In genomic region chr17:38868095-38868967, GRCh38 we compare ENCODE assay signal across 8 cellular contexts. TPM values are rescaled to one million over a fixed set of nuclear protein-coding genes. Genes with fewer than 3 reads are reported as not detected.
DNase-seq lines count a peak whose midpoint lies in the region; ATAC-seq and TF ChIP-seq lines count a peak whose summit lies in the region.

No MANE protein-coding gene starts in this region.

- H3K4me1 Mint-ChIP-seq in WTC11: peaks cover 26% of the 10 kb centered on the region

- POLR2A ChIA-PET in WTC11 (lab: Charles Lee): interaction anchor here (1.1 to 3.3 kb wide), 10 partner anchors 9 to 309 kb away, joined by 3 to 16 read pairs (median 6); partner anchors contain the start of genes FBXO47 and RPL23

- no peaks in the 10 kb centered on the region for H3K9me3 Mint-ChIP-seq in WTC11

- H3K27ac Mint-ChIP-seq in WTC11: peak overlapping the region; percentile 88

- no peaks in the 10 kb centered on the region for H3K9me3 ChIP-seq in gastroesophageal sphincter
- H3K9me3 ChIP-seq in ovary: no peaks in the 10 kb centered on the region

- DNase-seq in COLO668 (lab: John Stamatoyannopoulos, UW; ENCODE audit: unreplicated experiment): peak; percentile 4
- peak; percentile 88 for DNase-seq in HT-29 (ENCODE audit: low spot score)
- no peak for DNase-seq in WTC11 (ENCODE audit: low spot score)
- peak; percentile 59 to 74 (median 71) for DNase-seq in ovary
- no peak for DNase-seq in 8988T
- no peak for DNase-seq in NCI-H2107 treated with DMSO at 0.1 percent for 48 hours (lab: John Stamatoyannopoulos, UW; ENCODE audit: unreplicated experiment)

- no peaks in the 10 kb centered on the region for H3K36me3 Mint-ChIP-seq in WTC11

- intact Hi-C loops in ovary (cut with DNase I): no loop called here

- H3K4me3 ChIP-seq in gastroesophageal sphincter (peak overlapping the region; percentile 84 to 97), ovary (peak overlapping the region; percentile 95)

- peak overlapping the region; percentile 92 for H3K4me3 Mint-ChIP-seq in WTC11

- ATAC-seq in WTC11 (0 out of 2 replicates have a peak, but pooled peaks have one; percentile 0), gastroesophageal sphincter (peak; percentile 7), GM21360 (IDR thresholded peaks at IDR 0.05; ENCODE audit: unreplicated experiment) (no peak)

- H3K27me3 ChIP-seq in gastroesophageal sphincter: no peaks in the 10 kb centered on the region
- H3K27me3 ChIP-seq in ovary: no peaks in the 10 kb centered on the region

- no peaks in the 10 kb centered on the region for H3K27me3 Mint-ChIP-seq in WTC11 (ENCODE audit: low read depth)

- CTCF ChIA-PET in WTC11 (lab: Charles Lee): interaction anchor here (0.8 to 2.3 kb wide), 6 partner anchors 9 to 285 kb away, joined by 3 to 6 read pairs (median 4); partner anchors contain the start of gene FBXO47

- no peak for TF ChIP-seq POLR2A in gastroesophageal sphincter (IDR thresholded peaks at IDR 0.05)
- TF ChIP-seq POLR2A in ovary (IDR thresholded peaks at IDR 0.05): peak; percentile 18

- no peak for TF ChIP-seq EP300 in gastroesophageal sphincter (IDR thresholded peaks at IDR 0.05)
- peak; percentile 67 for TF ChIP-seq EP300 in ovary (IDR thresholded peaks at IDR 0.05)

- H3K4me1 ChIP-seq in gastroesophageal sphincter: peaks cover 0 to 42% (median 22%) of the 10 kb centered on the region in 3 donors
- peaks cover 13% of the 10 kb centered on the region for H3K4me1 ChIP-seq in ovary (ENCODE audit: insufficient read depth)

- 8 to 17% methylated on average over 17 to 22 of the region's 25 CpGs for WGBS in gastroesophageal sphincter (ENCODE audit: low coverage in 1 of 2), 2 donors
- WGBS in ovary, 3 donors: 5 to 8% (median 7%) methylated on average over 25 of the region's 25 CpGs

- TF ChIP-seq CTCF in WTC11 (IDR thresholded peaks at IDR 0.05) (no peak), gastroesophageal sphincter (IDR thresholded peaks at IDR 0.05) (no peak), ovary (IDR thresholded peaks at IDR 0.05) (no peak)

- H3K36me3 ChIP-seq in gastroesophageal sphincter (no peaks in the 10 kb centered on the region), ovary (no peaks in the 10 kb centered on the region)

- H3K27ac ChIP-seq in gastroesophageal sphincter (peak overlapping the region; percentile 89 to 96 (median 94)), ovary (peak overlapping the region; percentile 92 to 96)

TF ChIP-seq in WTC11, 78 proteins besides CTCF, POLR2A, EP300 and RAD21:
- TF ChIP-seq TEAD1 (CRISPR knock-in tag; IDR thresholded peaks at IDR 0.05) (no peak), SOX15 (CRISPR knock-in tag; IDR thresholded peaks at IDR 0.05) (no peak), ZBTB21 (CRISPR knock-in tag; IDR thresholded peaks at IDR 0.05; ENCODE audit: borderline replicate concordance) (no peak), ZNF317 (CRISPR knock-in tag; IDR thresholded peaks at IDR 0.05; ENCODE audit: borderline replicate concordance, low read depth) (no peak), OVOL2 (CRISPR knock-in tag; IDR thresholded peaks at IDR 0.05; ENCODE audit: borderline replicate concordance) (no peak)
- TF ChIP-seq, protein P1, sequence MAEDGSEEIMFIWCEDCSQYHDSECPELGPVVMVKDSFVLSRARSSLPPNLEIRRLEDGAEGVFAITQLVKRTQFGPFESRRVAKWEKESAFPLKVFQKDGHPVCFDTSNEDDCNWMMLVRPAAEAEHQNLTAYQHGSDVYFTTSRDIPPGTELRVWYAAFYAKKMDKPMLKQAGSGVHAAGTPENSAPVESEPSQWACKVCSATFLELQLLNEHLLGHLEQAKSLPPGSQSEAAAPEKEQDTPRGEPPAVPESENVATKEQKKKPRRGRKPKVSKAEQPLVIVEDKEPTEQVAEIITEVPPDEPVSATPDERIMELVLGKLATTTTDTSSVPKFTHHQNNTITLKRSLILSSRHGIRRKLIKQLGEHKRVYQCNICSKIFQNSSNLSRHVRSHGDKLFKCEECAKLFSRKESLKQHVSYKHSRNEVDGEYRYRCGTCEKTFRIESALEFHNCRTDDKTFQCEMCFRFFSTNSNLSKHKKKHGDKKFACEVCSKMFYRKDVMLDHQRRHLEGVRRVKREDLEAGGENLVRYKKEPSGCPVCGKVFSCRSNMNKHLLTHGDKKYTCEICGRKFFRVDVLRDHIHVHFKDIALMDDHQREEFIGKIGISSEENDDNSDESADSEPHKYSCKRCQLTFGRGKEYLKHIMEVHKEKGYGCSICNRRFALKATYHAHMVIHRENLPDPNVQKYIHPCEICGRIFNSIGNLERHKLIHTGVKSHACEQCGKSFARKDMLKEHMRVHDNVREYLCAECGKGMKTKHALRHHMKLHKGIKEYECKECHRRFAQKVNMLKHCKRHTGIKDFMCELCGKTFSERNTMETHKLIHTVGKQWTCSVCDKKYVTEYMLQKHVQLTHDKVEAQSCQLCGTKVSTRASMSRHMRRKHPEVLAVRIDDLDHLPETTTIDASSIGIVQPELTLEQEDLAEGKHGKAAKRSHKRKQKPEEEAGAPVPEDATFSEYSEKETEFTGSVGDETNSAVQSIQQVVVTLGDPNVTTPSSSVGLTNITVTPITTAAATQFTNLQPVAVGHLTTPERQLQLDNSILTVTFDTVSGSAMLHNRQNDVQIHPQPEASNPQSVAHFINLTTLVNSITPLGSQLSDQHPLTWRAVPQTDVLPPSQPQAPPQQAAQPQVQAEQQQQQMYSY (CRISPR knock-in tag; IDR thresholded peaks at IDR 0.05): no peak
TF ChIP-seq in WTC11: peak in this region for 0.

RNA-seq across cellular contexts. Expression of gene LASP1, which starts 1.5 kb away (rescaled TPM):
- total RNA-seq in HT-29 (2014; rRNA removed; shearing (Covaris generic)): 266 and 279 TPM in 2 replicates
- total RNA-seq in WTC11 (2021): 126 to 139 TPM (median 128 TPM) in 3 replicates
- 10 to 100 TPM; 33.5 to 88.9 (median 73.6) TPM for total RNA-seq in gastroesophageal sphincter
- 100 to 1,000 TPM in 2 of 7 donors, 10 to 100 TPM in 5; 40.9 to 125 (median 95.0) TPM for total RNA-seq in ovary
- 100 to 1,000 TPM in 1 of 2 donors, 10 to 100 TPM in 1; 57.2 to 138 TPM for polyA plus RNA-seq in ovary

RNA-seq across cellular contexts. Expression of gene RPL23, which starts 14.8 kb away (rescaled TPM):
- total RNA-seq in HT-29 (2014; rRNA removed; shearing (Covaris generic)): 2,011 and 2,221 TPM in 2 replicates
- total RNA-seq in WTC11 (2021) (1,832 to 2,028 TPM (median 1,945 TPM) in 3 replicates), gastroesophageal sphincter (1,000 to 10,000 TPM in 3 of 4 donors, 100 to 1,000 TPM in 1; 755 to 2,040 (median 1,511) TPM), ovary (1,000 to 10,000 TPM; 2,982 to 5,219 (median 3,257) TPM)
- polyA plus RNA-seq in ovary: 1,000 to 10,000 TPM; 4,771 to 7,100 TPM

RNA-seq across cellular contexts. Expression of gene CWC25, which starts 43.2 kb away (rescaled TPM):
- total RNA-seq in HT-29 (2014; rRNA removed; shearing (Covaris generic)): 28.7 and 33.9 TPM in 2 replicates
- total RNA-seq in WTC11 (2021): 16.1 to 17.3 TPM (median 17.1 TPM) in 3 replicates
- 10 to 100 TPM; 13.6 to 35.0 (median 23.3) TPM for total RNA-seq in gastroesophageal sphincter
- 10 to 100 TPM; 16.4 to 21.6 (median 18.6) TPM for total RNA-seq in ovary
- polyA plus RNA-seq in ovary: 10 to 100 TPM; 16.9 to 25.2 TPM

Comparison
In these comparisons a context has a peak if more than half of its experiments do, and no peak if none do; other contexts are left out.
1. DNase-seq: peak in COLO668 (single experiment), HT-29 (single experiment) and ovary (5 of 5); none in WTC11 (single experiment), 8988T (single experiment) and NCI-H2107 treated with DMSO at 0.1 percent for 48 hours (single experiment).